8 cellular contexts compared by ENCODE assay signal in the genomic region with DNA sequence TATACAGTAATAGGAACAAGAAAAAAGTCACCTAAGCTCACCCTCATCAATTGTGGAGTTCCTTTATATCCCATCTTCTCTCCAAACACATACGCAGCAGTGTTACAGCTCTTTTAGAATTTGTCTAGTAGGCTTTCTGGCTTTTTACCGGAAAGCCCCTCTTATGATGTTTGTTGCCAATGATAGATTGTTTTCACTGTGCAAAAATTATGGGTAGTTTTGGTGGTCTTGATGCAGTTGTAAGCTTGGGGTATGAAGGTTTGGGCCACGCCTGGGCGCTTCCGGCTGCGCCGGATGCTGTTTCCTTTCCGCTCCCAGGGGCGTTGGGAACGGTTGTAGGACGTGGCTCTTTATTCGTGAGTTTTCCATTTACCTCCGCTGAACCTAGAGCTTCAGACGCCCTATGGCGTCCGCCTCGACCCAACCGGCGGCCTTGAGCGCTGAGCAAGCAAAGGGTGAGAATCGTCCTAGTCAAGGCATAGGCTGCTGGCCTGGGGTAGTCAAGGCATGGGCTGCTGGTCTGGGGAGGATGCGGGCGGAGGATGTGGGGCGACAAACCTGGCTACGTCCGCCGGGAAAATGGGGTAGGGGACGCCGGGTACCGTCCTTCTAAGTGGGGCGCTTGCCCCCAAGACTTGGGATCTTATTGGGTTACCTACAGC. TPM values are rescaled to one million over a fixed set of nuclear protein-coding genes. Genes with fewer than 3 reads are reported as not detected.
A peak's percentile ranks its signal among the peaks of the same experiment; 100 is the strongest.
DNase-seq lines count a peak whose midpoint lies in the region; ATAC-seq and TF ChIP-seq lines count a peak whose summit lies in the region.

A gene with protein sequence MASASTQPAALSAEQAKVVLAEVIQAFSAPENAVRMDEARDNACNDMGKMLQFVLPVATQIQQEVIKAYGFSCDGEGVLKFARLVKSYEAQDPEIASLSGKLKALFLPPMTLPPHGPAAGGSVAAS (plus strand): TSS at position 304 of the 662 bp plus-strand sequence. CDS start 100 bp downstream, at position 404.
A gene (plus strand): TSS at position 98 of the 662 bp plus-strand sequence.

- no peak for TF ChIP-seq CTCF in Calu3 (IDR thresholded peaks at IDR 0.05; ENCODE audit: unreplicated experiment)
- no peak for TF ChIP-seq CTCF in endothelial cell (IDR thresholded peaks at IDR 0.05; ENCODE audit: unreplicated experiment)

- BruUV-seq in Calu3 (replicated peaks; lab: Mats Ljungman, UMichigan): TSS peak; percentile 93

- H3K9me3 ChIP-seq in mononuclear cell (ENCODE audit: low read depth, low read length): no peaks in the 10 kb centered on the region

- peaks cover 62% of the 10 kb centered on the region for H3K4me1 ChIP-seq in mononuclear cell (ENCODE audit: insufficient read depth, low read length)

- intact Hi-C loops in Calu3 (cut with micrococcal nuclease; ENCODE audit: unreplicated experiment): loop anchor here (1.0 to 5.0 kb wide), 3 partner anchors 18 to 148 kb away; a partner anchor contains a TSS

- H3K27ac Mint-ChIP-seq in Calu3 (ENCODE audit: unreplicated experiment) (peak within 1 kb of the TSS; percentile 100), endothelial cell (ENCODE audit: unreplicated experiment) (peak within 1 kb of the TSS; percentile 97)

- H3K27me3 Mint-ChIP-seq in Calu3 (ENCODE audit: unreplicated experiment) (peaks cover 13% of the 10 kb centered on the region), endothelial cell (ENCODE audit: unreplicated experiment) (peaks cover 42% of the 10 kb centered on the region)

- H3K4me1 Mint-ChIP-seq in Calu3 (ENCODE audit: low read depth, unreplicated experiment): peaks cover 56% of the 10 kb centered on the region
- peaks cover 43% of the 10 kb centered on the region for H3K4me1 Mint-ChIP-seq in endothelial cell (ENCODE audit: unreplicated experiment)

- H3K4me3 Mint-ChIP-seq in Calu3 (ENCODE audit: low read depth, unreplicated experiment) (peak within 1 kb of the TSS; percentile 87), endothelial cell (ENCODE audit: unreplicated experiment) (peak within 1 kb of the TSS; percentile 96)

- H3K9me3 Mint-ChIP-seq in Calu3 (ENCODE audit: low read depth, unreplicated experiment) (no peaks in the 10 kb centered on the region), endothelial cell (ENCODE audit: unreplicated experiment) (no peaks in the 10 kb centered on the region)

- CTCF ChIA-PET in Calu3 (lab: Charles Lee): interaction anchor here (0.8 to 4.3 kb wide), 10 partner anchors 18 to 170 kb away, joined by 3 to 90 read pairs (median 6); a partner anchor contains a TSS

- no peaks in the 10 kb centered on the region for H3K27me3 ChIP-seq in mononuclear cell (ENCODE audit: insufficient read depth, low read length)

- ATAC-seq in GM21390 (IDR thresholded peaks at IDR 0.05; ENCODE audit: unreplicated experiment): peak; percentile 38

- DNase-seq in Calu3 (peak; percentile 80), HUDEP-2 (lab: John Stamatoyannopoulos, UW; ENCODE audit: unreplicated experiment in 76 of 76) (peak in 75 of 76 experiments; percentile 31 to 94 (median 82)), NOMO-1 (lab: John Stamatoyannopoulos, UW; ENCODE audit: unreplicated experiment in 2 of 2) (peak; percentile 90), activated T-cell treated with anti-CD3 and anti-CD28 coated beads for 24 hours (ENCODE audit: low read depth) (peak; percentile 81), endothelial cell (ENCODE audit: low spot score) (peak; percentile 67)
- peak; percentile 67 to 93 (median 82) for DNase-seq in stimulated activated naive CD4-positive, alpha-beta T cell (lab: John Stamatoyannopoulos, UW)

- H3K36me3 Mint-ChIP-seq in Calu3 (ENCODE audit: insufficient read depth, unreplicated experiment): peaks cover 94% of the 10 kb centered on the region
- H3K36me3 Mint-ChIP-seq in endothelial cell (ENCODE audit: low read depth, unreplicated experiment): peaks cover 23% of the 10 kb centered on the region

- H3K4me3 ChIP-seq in mononuclear cell (ENCODE audit: low read length): peak within 1 kb of the TSS; percentile 61

RNA-seq across cellular contexts. Expression of the first gene that starts in this region (rescaled TPM):
- 96.7 and 103 TPM in 2 replicates for total RNA-seq in Calu3 (2022)
- 225 TPM for total RNA-seq in endothelial cell (ENCODE audit: unreplicated experiment)
- 274 TPM for total RNA-seq in mononuclear cell

RNA-seq across cellular contexts. Expression of the second gene that starts in this region (rescaled TPM):
- not detected in 2 replicates for total RNA-seq in Calu3 (2022)
- not detected for total RNA-seq in endothelial cell (ENCODE audit: unreplicated experiment)
- not detected for total RNA-seq in mononuclear cell

Comparison
In these comparisons a context has a peak if more than half of its experiments do, and no peak if none do; other contexts are left out.
1. Peak in every context shown above with its lines: DNase-seq, ATAC-seq and H3K4me3 ChIP-seq.